Comparison of ENCODE assay signal across 2 cellular contexts in the genomic region with DNA sequence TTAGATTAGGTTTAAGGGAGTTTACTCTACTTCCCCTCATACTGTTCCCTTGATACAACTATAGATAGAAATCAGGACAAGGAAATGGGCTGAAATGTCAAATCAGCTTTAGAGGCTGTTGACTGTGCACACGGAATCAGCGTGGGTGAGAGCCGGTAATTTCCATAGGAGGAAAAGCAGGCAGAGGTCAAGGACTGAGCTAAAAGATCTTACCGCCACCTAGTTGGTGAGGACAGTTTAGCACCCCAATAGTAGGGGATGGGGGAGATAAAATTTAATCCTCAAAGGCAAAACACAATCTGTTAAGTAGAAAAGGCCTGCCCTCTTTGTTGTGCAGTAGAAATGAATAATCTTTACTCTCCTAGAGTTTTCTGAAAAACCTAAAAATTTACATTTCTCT.
TF ChIP-seq lines count a peak whose summit lies in the region.

No MANE protein-coding gene starts in this region.

TF ChIP-seq in liver, 16 proteins besides CTCF, POLR2A, EP300 and RAD21 (continued from another document):
- TF ChIP-seq, protein P1, sequence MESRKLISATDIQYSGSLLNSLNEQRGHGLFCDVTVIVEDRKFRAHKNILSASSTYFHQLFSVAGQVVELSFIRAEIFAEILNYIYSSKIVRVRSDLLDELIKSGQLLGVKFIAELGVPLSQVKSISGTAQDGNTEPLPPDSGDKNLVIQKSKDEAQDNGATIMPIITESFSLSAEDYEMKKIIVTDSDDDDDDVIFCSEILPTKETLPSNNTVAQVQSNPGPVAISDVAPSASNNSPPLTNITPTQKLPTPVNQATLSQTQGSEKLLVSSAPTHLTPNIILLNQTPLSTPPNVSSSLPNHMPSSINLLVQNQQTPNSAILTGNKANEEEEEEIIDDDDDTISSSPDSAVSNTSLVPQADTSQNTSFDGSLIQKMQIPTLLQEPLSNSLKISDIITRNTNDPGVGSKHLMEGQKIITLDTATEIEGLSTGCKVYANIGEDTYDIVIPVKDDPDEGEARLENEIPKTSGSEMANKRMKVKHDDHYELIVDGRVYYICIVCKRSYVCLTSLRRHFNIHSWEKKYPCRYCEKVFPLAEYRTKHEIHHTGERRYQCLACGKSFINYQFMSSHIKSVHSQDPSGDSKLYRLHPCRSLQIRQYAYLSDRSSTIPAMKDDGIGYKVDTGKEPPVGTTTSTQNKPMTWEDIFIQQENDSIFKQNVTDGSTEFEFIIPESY (IDR thresholded peaks at IDR 0.05): no peak
- TF ChIP-seq RXRA (IDR thresholded peaks at IDR 0.05) (no peak), YY1 (IDR thresholded peaks at IDR 0.05) (no peak)
- TF ChIP-seq, protein P2, sequence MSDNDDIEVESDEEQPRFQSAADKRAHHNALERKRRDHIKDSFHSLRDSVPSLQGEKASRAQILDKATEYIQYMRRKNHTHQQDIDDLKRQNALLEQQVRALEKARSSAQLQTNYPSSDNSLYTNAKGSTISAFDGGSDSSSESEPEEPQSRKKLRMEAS (IDR thresholded peaks at IDR 0.05): no peak
- TF ChIP-seq, protein P3, sequence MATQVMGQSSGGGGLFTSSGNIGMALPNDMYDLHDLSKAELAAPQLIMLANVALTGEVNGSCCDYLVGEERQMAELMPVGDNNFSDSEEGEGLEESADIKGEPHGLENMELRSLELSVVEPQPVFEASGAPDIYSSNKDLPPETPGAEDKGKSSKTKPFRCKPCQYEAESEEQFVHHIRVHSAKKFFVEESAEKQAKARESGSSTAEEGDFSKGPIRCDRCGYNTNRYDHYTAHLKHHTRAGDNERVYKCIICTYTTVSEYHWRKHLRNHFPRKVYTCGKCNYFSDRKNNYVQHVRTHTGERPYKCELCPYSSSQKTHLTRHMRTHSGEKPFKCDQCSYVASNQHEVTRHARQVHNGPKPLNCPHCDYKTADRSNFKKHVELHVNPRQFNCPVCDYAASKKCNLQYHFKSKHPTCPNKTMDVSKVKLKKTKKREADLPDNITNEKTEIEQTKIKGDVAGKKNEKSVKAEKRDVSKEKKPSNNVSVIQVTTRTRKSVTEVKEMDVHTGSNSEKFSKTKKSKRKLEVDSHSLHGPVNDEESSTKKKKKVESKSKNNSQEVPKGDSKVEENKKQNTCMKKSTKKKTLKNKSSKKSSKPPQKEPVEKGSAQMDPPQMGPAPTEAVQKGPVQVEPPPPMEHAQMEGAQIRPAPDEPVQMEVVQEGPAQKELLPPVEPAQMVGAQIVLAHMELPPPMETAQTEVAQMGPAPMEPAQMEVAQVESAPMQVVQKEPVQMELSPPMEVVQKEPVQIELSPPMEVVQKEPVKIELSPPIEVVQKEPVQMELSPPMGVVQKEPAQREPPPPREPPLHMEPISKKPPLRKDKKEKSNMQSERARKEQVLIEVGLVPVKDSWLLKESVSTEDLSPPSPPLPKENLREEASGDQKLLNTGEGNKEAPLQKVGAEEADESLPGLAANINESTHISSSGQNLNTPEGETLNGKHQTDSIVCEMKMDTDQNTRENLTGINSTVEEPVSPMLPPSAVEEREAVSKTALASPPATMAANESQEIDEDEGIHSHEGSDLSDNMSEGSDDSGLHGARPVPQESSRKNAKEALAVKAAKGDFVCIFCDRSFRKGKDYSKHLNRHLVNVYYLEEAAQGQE (IDR thresholded peaks at IDR 0.05): no peak

TF ChIP-seq in HepG2, 621 proteins besides CTCF, POLR2A, EP300 and RAD21 (continued from another document):
- TF ChIP-seq, protein P4, sequence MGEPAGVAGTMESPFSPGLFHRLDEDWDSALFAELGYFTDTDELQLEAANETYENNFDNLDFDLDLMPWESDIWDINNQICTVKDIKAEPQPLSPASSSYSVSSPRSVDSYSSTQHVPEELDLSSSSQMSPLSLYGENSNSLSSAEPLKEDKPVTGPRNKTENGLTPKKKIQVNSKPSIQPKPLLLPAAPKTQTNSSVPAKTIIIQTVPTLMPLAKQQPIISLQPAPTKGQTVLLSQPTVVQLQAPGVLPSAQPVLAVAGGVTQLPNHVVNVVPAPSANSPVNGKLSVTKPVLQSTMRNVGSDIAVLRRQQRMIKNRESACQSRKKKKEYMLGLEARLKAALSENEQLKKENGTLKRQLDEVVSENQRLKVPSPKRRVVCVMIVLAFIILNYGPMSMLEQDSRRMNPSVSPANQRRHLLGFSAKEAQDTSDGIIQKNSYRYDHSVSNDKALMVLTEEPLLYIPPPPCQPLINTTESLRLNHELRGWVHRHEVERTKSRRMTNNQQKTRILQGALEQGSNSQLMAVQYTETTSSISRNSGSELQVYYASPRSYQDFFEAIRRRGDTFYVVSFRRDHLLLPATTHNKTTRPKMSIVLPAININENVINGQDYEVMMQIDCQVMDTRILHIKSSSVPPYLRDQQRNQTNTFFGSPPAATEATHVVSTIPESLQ (CRISPR knock-in tag; conservative IDR thresholded peaks at IDR 0.05): no peak
- TF ChIP-seq, protein P5, sequence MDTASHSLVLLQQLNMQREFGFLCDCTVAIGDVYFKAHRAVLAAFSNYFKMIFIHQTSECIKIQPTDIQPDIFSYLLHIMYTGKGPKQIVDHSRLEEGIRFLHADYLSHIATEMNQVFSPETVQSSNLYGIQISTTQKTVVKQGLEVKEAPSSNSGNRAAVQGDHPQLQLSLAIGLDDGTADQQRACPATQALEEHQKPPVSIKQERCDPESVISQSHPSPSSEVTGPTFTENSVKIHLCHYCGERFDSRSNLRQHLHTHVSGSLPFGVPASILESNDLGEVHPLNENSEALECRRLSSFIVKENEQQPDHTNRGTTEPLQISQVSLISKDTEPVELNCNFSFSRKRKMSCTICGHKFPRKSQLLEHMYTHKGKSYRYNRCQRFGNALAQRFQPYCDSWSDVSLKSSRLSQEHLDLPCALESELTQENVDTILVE (CRISPR knock-in tag; IDR thresholded peaks at IDR 0.05): no peak
- TF ChIP-seq, protein P6, sequence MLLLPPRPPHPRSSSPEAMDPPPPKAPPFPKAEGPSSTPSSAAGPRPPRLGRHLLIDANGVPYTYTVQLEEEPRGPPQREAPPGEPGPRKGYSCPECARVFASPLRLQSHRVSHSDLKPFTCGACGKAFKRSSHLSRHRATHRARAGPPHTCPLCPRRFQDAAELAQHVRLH (CRISPR knock-in tag; IDR thresholded peaks at IDR 0.05; ENCODE audit: borderline replicate concordance, low read depth): no peak
- TF ChIP-seq, protein P7, sequence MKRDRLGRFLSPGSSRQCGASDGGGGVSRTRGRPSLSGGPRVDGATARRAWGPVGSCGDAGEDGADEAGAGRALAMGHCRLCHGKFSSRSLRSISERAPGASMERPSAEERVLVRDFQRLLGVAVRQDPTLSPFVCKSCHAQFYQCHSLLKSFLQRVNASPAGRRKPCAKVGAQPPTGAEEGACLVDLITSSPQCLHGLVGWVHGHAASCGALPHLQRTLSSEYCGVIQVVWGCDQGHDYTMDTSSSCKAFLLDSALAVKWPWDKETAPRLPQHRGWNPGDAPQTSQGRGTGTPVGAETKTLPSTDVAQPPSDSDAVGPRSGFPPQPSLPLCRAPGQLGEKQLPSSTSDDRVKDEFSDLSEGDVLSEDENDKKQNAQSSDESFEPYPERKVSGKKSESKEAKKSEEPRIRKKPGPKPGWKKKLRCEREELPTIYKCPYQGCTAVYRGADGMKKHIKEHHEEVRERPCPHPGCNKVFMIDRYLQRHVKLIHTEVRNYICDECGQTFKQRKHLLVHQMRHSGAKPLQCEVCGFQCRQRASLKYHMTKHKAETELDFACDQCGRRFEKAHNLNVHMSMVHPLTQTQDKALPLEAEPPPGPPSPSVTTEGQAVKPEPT (CRISPR knock-in tag; IDR thresholded peaks at IDR 0.05; ENCODE audit: low read depth): no peak
- TF ChIP-seq MYC (CRISPR knock-in tag; IDR thresholded peaks at IDR 0.05; ENCODE audit: borderline replicate concordance): no peak
- no peak for TF ChIP-seq NONO (IDR thresholded peaks at IDR 0.05)
- no peak for TF ChIP-seq NONO (CRISPR knock-in tag; conservative IDR thresholded peaks at IDR 0.05)
- TF ChIP-seq ISL2 (CRISPR knock-in tag; IDR thresholded peaks at IDR 0.05): no peak
- no peak for TF ChIP-seq ZNF761 (CRISPR knock-in tag; conservative IDR thresholded peaks at IDR 0.05)
- no peak for TF ChIP-seq NR2F1 (CRISPR knock-in tag; IDR thresholded peaks at IDR 0.05)
- TF ChIP-seq, protein P8, sequence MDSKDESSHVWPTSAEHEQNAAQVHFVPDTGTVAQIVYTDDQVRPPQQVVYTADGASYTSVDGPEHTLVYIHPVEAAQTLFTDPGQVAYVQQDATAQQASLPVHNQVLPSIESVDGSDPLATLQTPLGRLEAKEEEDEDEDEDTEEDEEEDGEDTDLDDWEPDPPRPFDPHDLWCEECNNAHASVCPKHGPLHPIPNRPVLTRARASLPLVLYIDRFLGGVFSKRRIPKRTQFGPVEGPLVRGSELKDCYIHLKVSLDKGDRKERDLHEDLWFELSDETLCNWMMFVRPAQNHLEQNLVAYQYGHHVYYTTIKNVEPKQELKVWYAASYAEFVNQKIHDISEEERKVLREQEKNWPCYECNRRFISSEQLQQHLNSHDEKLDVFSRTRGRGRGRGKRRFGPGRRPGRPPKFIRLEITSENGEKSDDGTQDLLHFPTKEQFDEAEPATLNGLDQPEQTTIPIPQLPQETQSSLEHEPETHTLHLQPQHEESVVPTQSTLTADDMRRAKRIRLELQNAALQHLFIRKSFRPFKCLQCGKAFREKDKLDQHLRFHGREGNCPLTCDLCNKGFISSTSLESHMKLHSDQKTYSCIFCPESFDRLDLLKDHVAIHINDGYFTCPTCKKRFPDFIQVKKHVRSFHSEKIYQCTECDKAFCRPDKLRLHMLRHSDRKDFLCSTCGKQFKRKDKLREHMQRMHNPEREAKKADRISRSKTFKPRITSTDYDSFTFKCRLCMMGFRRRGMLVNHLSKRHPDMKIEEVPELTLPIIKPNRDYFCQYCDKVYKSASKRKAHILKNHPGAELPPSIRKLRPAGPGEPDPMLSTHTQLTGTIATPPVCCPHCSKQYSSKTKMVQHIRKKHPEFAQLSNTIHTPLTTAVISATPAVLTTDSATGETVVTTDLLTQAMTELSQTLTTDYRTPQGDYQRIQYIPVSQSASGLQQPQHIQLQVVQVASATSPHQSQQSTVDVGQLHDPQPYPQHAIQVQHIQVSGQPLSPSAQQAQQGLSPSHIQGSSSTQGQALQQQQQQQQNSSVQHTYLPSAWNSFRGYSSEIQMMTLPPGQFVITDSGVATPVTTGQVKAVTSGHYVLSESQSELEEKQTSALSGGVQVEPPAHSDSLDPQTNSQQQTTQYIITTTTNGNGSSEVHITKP (CRISPR knock-in tag; IDR thresholded peaks at IDR 0.05; ENCODE audit: low read depth): no peak
- TF ChIP-seq ZNF713 (CRISPR knock-in tag; IDR thresholded peaks at IDR 0.05): no peak
- TF ChIP-seq, protein P9, sequence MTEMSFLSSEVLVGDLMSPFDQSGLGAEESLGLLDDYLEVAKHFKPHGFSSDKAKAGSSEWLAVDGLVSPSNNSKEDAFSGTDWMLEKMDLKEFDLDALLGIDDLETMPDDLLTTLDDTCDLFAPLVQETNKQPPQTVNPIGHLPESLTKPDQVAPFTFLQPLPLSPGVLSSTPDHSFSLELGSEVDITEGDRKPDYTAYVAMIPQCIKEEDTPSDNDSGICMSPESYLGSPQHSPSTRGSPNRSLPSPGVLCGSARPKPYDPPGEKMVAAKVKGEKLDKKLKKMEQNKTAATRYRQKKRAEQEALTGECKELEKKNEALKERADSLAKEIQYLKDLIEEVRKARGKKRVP (CRISPR knock-in tag; IDR thresholded peaks at IDR 0.05): no peak
